ENCODE assay signal across 10 cellular contexts in genomic region chr12:110591508-110592051, GRCh38. TPM values are rescaled to one million over a fixed set of nuclear protein-coding genes. Genes with fewer than 3 reads are reported as not detected.
DNase-seq lines count a peak whose midpoint lies in the region; ATAC-seq and TF ChIP-seq lines count a peak whose summit lies in the region.
"Had no signal": no experiment of that assay in that cellular context is flagged by ENCODE, and none has a peak within 500 bp of the region (broad histone marks: within the 10 kb centered on the region; RNA-seq: fewer than 3 reads in every experiment).

No MANE protein-coding gene starts in this region.

- intact Hi-C loops in right lobe of liver (cut with DNase I) = loop anchor here in 1 of 2 donors (10.0 kb wide), 1 partner anchor 137 kb away; the partner anchor contains the start of gene ARPC3
- intact Hi-C loops in transverse colon (cut with DNase I; ENCODE audit: low total_unique reads) = loop anchor here (5.0 kb wide), 1 partner anchor 74 kb away; no protein-coding TSS in a partner anchor

- TF ChIP-seq CTCF in right lobe of liver (IDR thresholded peaks at IDR 0.05) (no peak), transverse colon (IDR thresholded peaks at IDR 0.05) (no peak)

- peak overlapping the region; percentile 57 to 71 for H3K4me3 Mint-ChIP-seq in activated T-cell treated with anti-CD3 and anti-CD28 coated beads, Interleukin-2, amount 50 U/mL, for 72 hours
- no peak overlapping the region for H3K4me3 Mint-ChIP-seq in activated T-cell treated with anti-CD3 and anti-CD28 coated beads, Interleukin-2, amount 50 U/mL, for 4 hours
- H3K4me3 Mint-ChIP-seq in activated naive CD8-positive, alpha-beta T cell treated with anti-CD3 and anti-CD28 coated beads, Interleukin-2, amount 50 U/mL, for 24 hours = no peak overlapping the region

- in situ Hi-C loops in transverse colon (cut with MboI; ENCODE audit: low pct_ligation_motif_present in 1 of 4, low pct_unique_long_range_greater_than_20kb in 1 of 4, low sequenced_read_pairs in 3 of 4) = no loop called here

- peak overlapping the region; percentile 90 for H3K27ac Mint-ChIP-seq in activated T-cell treated with anti-CD3 and anti-CD28 coated beads, Interleukin-2, amount 50 U/mL, for 72 hours
- peak overlapping the region; percentile 75 for H3K27ac Mint-ChIP-seq in activated naive CD8-positive, alpha-beta T cell treated with anti-CD3 and anti-CD28 coated beads, Interleukin-2, amount 50 U/mL, for 24 hours

- peaks cover 0 to 30% (median 11%) of the 10 kb centered on the region in 4 donors for H3K4me1 ChIP-seq in right lobe of liver
- peaks cover 10 to 22% (median 17%) of the 10 kb centered on the region in 4 donors for H3K4me1 ChIP-seq in transverse colon

- TF ChIP-seq POLR2A in right lobe of liver (IDR thresholded peaks at IDR 0.05) (no peak), transverse colon (IDR thresholded peaks at IDR 0.05) (no peak)

- H3K27ac ChIP-seq in right lobe of liver = peak overlapping the region; percentile 39 to 91 (median 72)
- peak overlapping the region; percentile 75 to 88 (median 81) for H3K27ac ChIP-seq in transverse colon
- H3K27ac ChIP-seq: SK-N-MC had no signal

- H3K36me3 ChIP-seq in right lobe of liver (no peaks in the 10 kb centered on the region), transverse colon (no peaks in the 10 kb centered on the region)

- H3K4me1 Mint-ChIP-seq in activated T-cell treated with anti-CD3 and anti-CD28 coated beads, Interleukin-2, amount 50 U/mL, for 72 hours (ENCODE audit: low read depth) = peaks cover 26% of the 10 kb centered on the region
- H3K4me1 Mint-ChIP-seq in activated T-cell treated with anti-CD3 and anti-CD28 coated beads, Interleukin-2, amount 50 U/mL, for 4 hours (ENCODE audit: low read depth) = peaks cover 21% of the 10 kb centered on the region
- peaks cover 21% of the 10 kb centered on the region for H3K4me1 Mint-ChIP-seq in activated naive CD8-positive, alpha-beta T cell treated with anti-CD3 and anti-CD28 coated beads, Interleukin-2, amount 50 U/mL, for 24 hours

- WGBS in right lobe of liver (ENCODE audit: insufficient coverage, low coverage, low lambda C conversion rate, missing lambda C conversion rate) = 19% methylated on average over 7 of the region's 7 CpGs
- WGBS in transverse colon (ENCODE audit: low coverage in 1 of 2), 2 donors = 49 to 60% methylated on average over 2 to 7 of the region's 7 CpGs

- H3K9me3 ChIP-seq in right lobe of liver (no peaks in the 10 kb centered on the region), transverse colon (no peaks in the 10 kb centered on the region)

- H3K4me3 ChIP-seq in right lobe of liver = peak overlapping the region in 2 of 3 donors; percentile 8 to 18
- H3K4me3 ChIP-seq in transverse colon = no peak overlapping the region
- H3K4me3 ChIP-seq: SK-N-MC had no signal

- no peaks in the 10 kb centered on the region for H3K27me3 Mint-ChIP-seq in activated T-cell treated with anti-CD3 and anti-CD28 coated beads, Interleukin-2, amount 50 U/mL, for 72 hours (ENCODE audit: low read depth)
- H3K27me3 Mint-ChIP-seq in activated T-cell treated with anti-CD3 and anti-CD28 coated beads, Interleukin-2, amount 50 U/mL, for 4 hours (ENCODE audit: low read depth) = no peaks in the 10 kb centered on the region
- no peaks in the 10 kb centered on the region for H3K27me3 Mint-ChIP-seq in activated naive CD8-positive, alpha-beta T cell treated with anti-CD3 and anti-CD28 coated beads, Interleukin-2, amount 50 U/mL, for 24 hours

- no peaks in the 10 kb centered on the region for H3K36me3 Mint-ChIP-seq in activated T-cell treated with anti-CD3 and anti-CD28 coated beads, Interleukin-2, amount 50 U/mL, for 72 hours (ENCODE audit: insufficient read depth in 2 of 2)
- H3K36me3 Mint-ChIP-seq in activated T-cell treated with anti-CD3 and anti-CD28 coated beads, Interleukin-2, amount 50 U/mL, for 4 hours (ENCODE audit: insufficient read depth) = no peaks in the 10 kb centered on the region
- no peaks in the 10 kb centered on the region for H3K36me3 Mint-ChIP-seq in activated naive CD8-positive, alpha-beta T cell treated with anti-CD3 and anti-CD28 coated beads, Interleukin-2, amount 50 U/mL, for 24 hours (ENCODE audit: low read depth)

- ATAC-seq in activated T-cell treated with anti-CD3 and anti-CD28 coated beads, Interleukin-2, amount 50 U/mL, for 72 hours (replicated peaks in 1 of 2) = no peak
- ATAC-seq in activated T-cell treated with anti-CD3 and anti-CD28 coated beads, Interleukin-2, amount 50 U/mL, for 4 hours = no peak
- no peak for ATAC-seq in activated naive CD8-positive, alpha-beta T cell treated with anti-CD3 and anti-CD28 coated beads, Interleukin-2, amount 50 U/mL, for 24 hours
- ATAC-seq in right lobe of liver (peak; percentile 83 to 93 (median 90)), HG03095 (IDR thresholded peaks at IDR 0.05; ENCODE audit: unreplicated experiment) (no peak), GM21381 (IDR thresholded peaks at IDR 0.05; ENCODE audit: unreplicated experiment) (no peak), GM19035 (IDR thresholded peaks at IDR 0.05; ENCODE audit: unreplicated experiment) (no peak)

- no peaks in the 10 kb centered on the region for H3K27me3 ChIP-seq in right lobe of liver
- H3K27me3 ChIP-seq in transverse colon = no peaks in the 10 kb centered on the region

- H3K9me3 Mint-ChIP-seq in activated T-cell treated with anti-CD3 and anti-CD28 coated beads, Interleukin-2, amount 50 U/mL, for 72 hours = no peaks in the 10 kb centered on the region
- H3K9me3 Mint-ChIP-seq in activated T-cell treated with anti-CD3 and anti-CD28 coated beads, Interleukin-2, amount 50 U/mL, for 4 hours = no peaks in the 10 kb centered on the region
- no peaks in the 10 kb centered on the region for H3K9me3 Mint-ChIP-seq in activated naive CD8-positive, alpha-beta T cell treated with anti-CD3 and anti-CD28 coated beads, Interleukin-2, amount 50 U/mL, for 24 hours

- no peak for TF ChIP-seq EP300 in transverse colon (IDR thresholded peaks at IDR 0.05; ENCODE audit: low read depth)

- no peak for DNase-seq in activated T-cell treated with anti-CD3 and anti-CD28 coated beads, Interleukin-2, amount 50 U/mL, for 72 hours
- no peak for DNase-seq in activated T-cell treated with anti-CD3 and anti-CD28 coated beads, Interleukin-2, amount 50 U/mL, for 4 hours
- DNase-seq in activated naive CD8-positive, alpha-beta T cell treated with anti-CD3 and anti-CD28 coated beads, Interleukin-2, amount 50 U/mL, for 24 hours = no peak
- DNase-seq in right lobe of liver (peak; percentile 30 to 87 (median 81)), transverse colon (no peak)
- DNase-seq: aorta had no signal

RNA-seq across cellular contexts. Expression of gene PPTC7, which starts 8.5 kb away (rescaled TPM):
- total RNA-seq in activated T-cell treated with anti-CD3 and anti-CD28 coated beads, Interleukin-2, amount 50 U/mL, for 72 hours = 10 to 100 TPM; 42.6 to 42.9 TPM
- 10 to 100 TPM; 74.2 to 76.4 (median 74.4) TPM for total RNA-seq in activated T-cell treated with anti-CD3 and anti-CD28 coated beads, Interleukin-2, amount 50 U/mL, for 4 hours
- 10 to 100 TPM in 5 of 6 experiments, 1 to 10 TPM in 1; 6.3 to 15.0 (median 11.5) TPM for total RNA-seq in right lobe of liver
- 10 to 100 TPM; 25.3 to 36.4 (median 27.1) TPM for total RNA-seq in transverse colon

RNA-seq across cellular contexts. Expression of gene TCTN1, which starts 22.3 kb away (rescaled TPM):
- total RNA-seq in activated T-cell treated with anti-CD3 and anti-CD28 coated beads, Interleukin-2, amount 50 U/mL, for 72 hours = 1 to 10 TPM; 9.7 to 10.0 TPM
- 1 to 10 TPM; 3.5 to 4.4 (median 3.6) TPM for total RNA-seq in activated T-cell treated with anti-CD3 and anti-CD28 coated beads, Interleukin-2, amount 50 U/mL, for 4 hours
- total RNA-seq in right lobe of liver = 10 to 100 TPM in 4 of 6 experiments, 1 to 10 TPM in 2; 9.6 to 17.0 (median 10.8) TPM
- 10 to 100 TPM; 28.5 to 71.2 (median 35.1) TPM for total RNA-seq in transverse colon

Comparison
In these comparisons a context has a peak if more than half of its experiments do, and no peak if none do; other contexts are left out.
1. H3K4me3 Mint-ChIP-seq: peak in activated T-cell treated with anti-CD3 and anti-CD28 coated beads, Interleukin-2, amount 50 U/mL, for 72 hours (2 of 2); none in activated T-cell treated with anti-CD3 and anti-CD28 coated beads, Interleukin-2, amount 50 U/mL, for 4 hours (single experiment) and activated naive CD8-positive, alpha-beta T cell treated with anti-CD3 and anti-CD28 coated beads, Interleukin-2, amount 50 U/mL, for 24 hours (single experiment).
2. ATAC-seq: peak in right lobe of liver (4 of 4); none in activated T-cell treated with anti-CD3 and anti-CD28 coated beads, Interleukin-2, amount 50 U/mL, for 72 hours (0 of 2), activated T-cell treated with anti-CD3 and anti-CD28 coated beads, Interleukin-2, amount 50 U/mL, for 4 hours (0 of 2), activated naive CD8-positive, alpha-beta T cell treated with anti-CD3 and anti-CD28 coated beads, Interleukin-2, amount 50 U/mL, for 24 hours (single experiment), HG03095 (single experiment), GM21381 (single experiment) and GM19035 (single experiment).
3. DNase-seq: peak in right lobe of liver (3 of 3); none in activated T-cell treated with anti-CD3 and anti-CD28 coated beads, Interleukin-2, amount 50 U/mL, for 72 hours (0 of 2), activated T-cell treated with anti-CD3 and anti-CD28 coated beads, Interleukin-2, amount 50 U/mL, for 4 hours (single experiment), activated naive CD8-positive, alpha-beta T cell treated with anti-CD3 and anti-CD28 coated beads, Interleukin-2, amount 50 U/mL, for 24 hours (single experiment) and transverse colon (single experiment).
4. H3K4me3 ChIP-seq: peak in right lobe of liver (2 of 3); none in transverse colon (0 of 4).